In the genomic region with DNA sequence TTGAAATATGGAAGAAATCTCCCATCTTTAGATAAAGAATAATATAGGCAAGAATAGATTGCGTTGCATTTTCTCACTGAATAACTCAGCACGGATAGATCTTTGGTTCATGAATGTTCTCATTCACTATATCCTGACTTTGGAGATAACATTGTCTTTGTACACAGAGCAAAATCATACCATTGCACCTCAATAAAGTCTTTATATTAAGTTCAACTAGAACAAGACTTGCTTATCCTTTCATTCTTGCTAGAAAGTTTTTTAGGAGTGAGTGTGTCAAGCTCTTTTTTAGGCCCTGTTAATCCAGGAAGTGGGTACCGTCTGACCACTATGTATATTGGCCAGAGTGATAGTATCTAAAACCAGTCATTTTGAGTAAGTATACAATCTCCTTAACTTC, we compare ENCODE assay signal across 8 cellular contexts.
"Had no signal": no experiment of that assay in that cellular context is flagged by ENCODE, and none has a peak within 500 bp of the region (broad histone marks: within the 10 kb centered on the region; RNA-seq: fewer than 3 reads in every experiment).

No MANE protein-coding gene starts in this region.

- DNase-seq: GM23248, GOT3, H7, HFFc6, KBM-7 had no signal

- H3K27ac ChIP-seq: GM23248, HL-60 had no signal

- FAIRE-seq: HepG2 had no signal

- H3K9me3 ChIP-seq: HAP-1 had no signal

- H2AFZ ChIP-seq: GM23248 had no signal

- H3K36me3 ChIP-seq: HAP-1 had no signal

- H3K4me3 ChIP-seq: GM23248, HAP-1 had no signal

- H3K9ac ChIP-seq: GM23248 had no signal
